In the genomic region with DNA sequence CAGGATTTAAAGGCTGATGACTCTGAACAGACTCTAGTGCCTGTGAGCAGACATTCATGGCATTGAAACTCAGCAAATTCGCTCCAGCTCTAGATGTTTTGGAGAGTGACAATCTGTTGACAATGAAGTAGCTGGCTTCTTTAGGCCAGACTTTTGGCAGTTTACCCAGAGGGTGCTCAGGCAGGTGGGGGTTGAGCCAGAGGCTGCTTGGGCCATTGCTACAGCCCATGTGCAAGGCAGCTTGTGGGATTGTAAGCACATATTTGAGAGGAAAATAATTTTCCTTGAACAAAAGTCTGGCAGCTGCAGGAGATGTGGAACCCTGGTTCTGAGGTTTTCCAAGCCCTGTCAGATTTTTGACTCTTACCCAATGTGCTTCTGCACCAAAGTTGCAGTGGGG, we compare ENCODE assay signal across 15 cellular contexts.
"Had no signal": no experiment of that assay in that cellular context is flagged by ENCODE, and none has a peak within 500 bp of the region (broad histone marks: within the 10 kb centered on the region; RNA-seq: fewer than 3 reads in every experiment).

No MANE protein-coding gene starts in this region.

- ATAC-seq: left colon; stimulated activated naive CD8-positive, alpha-beta T cell treated with anti-CD3 and anti-CD28 coated beads, Interleukin-15, Interleukin-2, amounts not matched to agents 100 U/mL and 50 U/mL, for 24 hours had no signal

- DNase-seq: activated B cell treated with CpG ODN at 0.5 μM for 24 hours; activated CD4-positive, alpha-beta T cell treated with anti-CD3 and anti-CD28 coated beads, Interleukin-2, amount 10 ng/mL, durations not matched to agents 7 days and 5 days; activated CD8-positive, alpha-beta memory T cell treated with anti-CD3 and anti-CD28 coated beads for 24 hours; activated naive CD4-positive, alpha-beta T cell treated with anti-CD3 and anti-CD28 coated beads, Interleukin-2, amount 10 ng/mL, durations not matched to agents 7 days and 5 days; activated T-cell treated with anti-CD3 and anti-CD28 coated beads for 4 hours; cerebellar nuclear complex; endodermal cell; erythroblast; foreskin melanocyte; head of caudate nucleus; left colon; nephron progenitor cell; stimulated activated CD4-positive, alpha-beta T cell treated with anti-CD3 and anti-CD28 coated beads, Interleukin-2, amount 100 ng/mL, for 48 hours; stimulated activated CD8-positive, alpha-beta memory T cell treated with anti-CD3 and anti-CD28 coated beads, Interleukin-4, amount 100 ng/mL, for 48 hours; stimulated activated naive CD8-positive, alpha-beta T cell treated with anti-CD3 and anti-CD28 coated beads, Interleukin-15, Interleukin-2, amounts not matched to agents 100 U/mL and 50 U/mL, for 24 hours had no signal
